Comparison of ENCODE assay signal across 10 cellular contexts in the genomic region with DNA sequence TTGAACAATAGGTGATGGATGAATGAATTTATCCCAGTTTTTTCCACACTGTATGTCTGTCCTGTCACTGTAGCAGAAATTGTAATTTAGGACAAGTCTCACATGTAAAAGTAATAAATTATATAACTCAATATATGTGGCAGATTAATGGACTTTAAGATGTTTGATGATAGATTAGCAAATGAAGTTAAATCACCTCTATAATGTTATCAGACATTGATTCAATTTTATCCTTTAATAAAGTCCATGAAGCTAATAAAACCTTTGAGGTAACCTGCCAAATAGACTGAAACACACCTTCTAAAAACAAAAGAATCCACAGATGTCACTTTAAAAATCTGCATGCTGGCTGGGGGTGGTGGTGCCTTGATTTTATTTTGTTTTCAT.
DNase-seq lines count a peak whose midpoint lies in the region; ATAC-seq and TF ChIP-seq lines count a peak whose summit lies in the region.
"Had no signal": no experiment of that assay in that cellular context is flagged by ENCODE, and none has a peak within 500 bp of the region (broad histone marks: within the 10 kb centered on the region; RNA-seq: fewer than 3 reads in every experiment).

No MANE protein-coding gene starts in this region.

- no peak overlapping the region for H4K8ac ChIP-seq in mesendoderm (ENCODE audit: low read depth, low read length)

- peaks cover 49% of the 10 kb centered on the region for H3K4me1 Mint-ChIP-seq in activated CD8-positive, alpha-beta T cell treated with anti-CD3 and anti-CD28 coated beads for 36 hours (ENCODE audit: low read depth)

- no peak overlapping the region for H3K56ac ChIP-seq in mesendoderm (ENCODE audit: low read length)

- H3K27me3 ChIP-seq in left ventricle myocardium inferior (ENCODE audit: low read depth) (no peaks in the 10 kb centered on the region), mesendoderm (ENCODE audit: insufficient read depth, low read length, poor library complexity) (no peaks in the 10 kb centered on the region), vagina (no peaks in the 10 kb centered on the region)

- H3K4me3 Mint-ChIP-seq in activated CD8-positive, alpha-beta T cell treated with anti-CD3 and anti-CD28 coated beads for 36 hours = peak overlapping the region; percentile 71

- H4K5ac ChIP-seq in mesendoderm (ENCODE audit: low read length) = no peak overlapping the region

- no peak overlapping the region for H3K23ac ChIP-seq in mesendoderm (ENCODE audit: low read length)

- intact Hi-C loops in left ventricle myocardium inferior (cut with micrococcal nuclease) (no loop called here), cardiac septum (cut with DNase I) (no loop called here), vagina (cut with DNase I) (no loop called here)
- intact Hi-C loops in activated CD8-positive, alpha-beta T cell treated with anti-CD3 and anti-CD28 coated beads for 36 hours (cut with micrococcal nuclease) = loop anchor here (2.0 kb wide), 1 partner anchor 55 kb away; no protein-coding TSS in a partner anchor

- ATAC-seq in activated CD8-positive, alpha-beta T cell treated with anti-CD3 and anti-CD28 coated beads for 36 hours = no peak

- no peaks in the 10 kb centered on the region for H3K27me3 Mint-ChIP-seq in activated CD8-positive, alpha-beta T cell treated with anti-CD3 and anti-CD28 coated beads for 36 hours

- no peak for TF ChIP-seq CTCF in left ventricle myocardium inferior (IDR thresholded peaks at IDR 0.05; ENCODE audit: borderline replicate concordance)
- no peak for TF ChIP-seq CTCF in activated CD8-positive, alpha-beta T cell treated with anti-CD3 and anti-CD28 coated beads for 36 hours (IDR thresholded peaks at IDR 0.05)
- TF ChIP-seq CTCF in vagina (IDR thresholded peaks at IDR 0.05) = no peak

- no peak overlapping the region for H3K4ac ChIP-seq in mesendoderm (ENCODE audit: low read depth, low read length)

- no peak overlapping the region for H2BK120ac ChIP-seq in mesendoderm (ENCODE audit: low read depth, low read length)

- H3K4me3 ChIP-seq in left ventricle myocardium inferior (no peak overlapping the region), mesendoderm (ENCODE audit: low read length) (no peak overlapping the region), vagina (no peak overlapping the region)

- H3K36me3 ChIP-seq in left ventricle myocardium inferior (peaks cover 17% of the 10 kb centered on the region), mesendoderm (ENCODE audit: control insufficient read depth, insufficient read depth, low read length) (no peaks in the 10 kb centered on the region), vagina (peaks cover 0 to 10% of the 10 kb centered on the region in 2 donors)

- DNase-seq in left ventricle myocardium inferior = no peak
- no peak for DNase-seq in cardiac septum (ENCODE audit: low spot score)
- DNase-seq in activated CD8-positive, alpha-beta T cell treated with anti-CD3 and anti-CD28 coated beads for 36 hours = no peak
- no peak for DNase-seq in mesendoderm
- no peak for DNase-seq in vagina (ENCODE audit: extremely low spot score in 2 of 2)
- DNase-seq in midbrain (lab: John Stamatoyannopoulos, UW) = no peak
- no peak for DNase-seq in NCI-H510A treated with DMSO at 0.1 percent for 48 hours (lab: John Stamatoyannopoulos, UW)
- no peak for DNase-seq in DMS153 treated with DMSO at 0.1 percent for 48 hours (lab: John Stamatoyannopoulos, UW; ENCODE audit: unreplicated experiment)
- DNase-seq: NCI-H345 had no signal

- peaks cover 78% of the 10 kb centered on the region for H3K4me1 ChIP-seq in left ventricle myocardium inferior
- peaks cover 3% of the 10 kb centered on the region for H3K4me1 ChIP-seq in mesendoderm (ENCODE audit: control insufficient read depth, low read depth, low read length)
- peaks cover 26% of the 10 kb centered on the region for H3K4me1 ChIP-seq in vagina

- peaks cover 17% of the 10 kb centered on the region for H3K36me3 Mint-ChIP-seq in activated CD8-positive, alpha-beta T cell treated with anti-CD3 and anti-CD28 coated beads for 36 hours (ENCODE audit: low read depth)

- H3K27ac Mint-ChIP-seq in activated CD8-positive, alpha-beta T cell treated with anti-CD3 and anti-CD28 coated beads for 36 hours = peak overlapping the region; percentile 93

- POLR2A ChIA-PET in activated CD8-positive, alpha-beta T cell treated with anti-CD3 and anti-CD28 coated beads for 36 hours (lab: Charles Lee) = interaction anchor here (0.6 to 4.0 kb wide), 11 partner anchors 9 to 89 kb away, joined by 3 to 36 read pairs (median 9); no protein-coding TSS in a partner anchor

- no peak overlapping the region for H2BK15ac ChIP-seq in mesendoderm (replicated peaks; ENCODE audit: low read depth)

- no peak for TF ChIP-seq POLR2A in vagina (IDR thresholded peaks at IDR 0.05)

- no peak overlapping the region for H3K4me2 ChIP-seq in mesendoderm (ENCODE audit: low read length)

- H3K79me1 ChIP-seq in mesendoderm (ENCODE audit: low read length) = no peaks in the 10 kb centered on the region

- H2BK5ac ChIP-seq in mesendoderm (ENCODE audit: low read length) = no peak overlapping the region

- no peak overlapping the region for H2AK5ac ChIP-seq in mesendoderm (ENCODE audit: low read length)

- H3K9me3 Mint-ChIP-seq in activated CD8-positive, alpha-beta T cell treated with anti-CD3 and anti-CD28 coated beads for 36 hours = no peaks in the 10 kb centered on the region

- H3K18ac ChIP-seq in mesendoderm (ENCODE audit: low read length) = peak overlapping the region; percentile 5

- no peaks in the 10 kb centered on the region for H3K79me2 ChIP-seq in mesendoderm (ENCODE audit: control insufficient read depth, insufficient read depth, low read length)

- no peaks in the 10 kb centered on the region for H3K9me3 ChIP-seq in left ventricle myocardium inferior (replicated peaks)
- no peaks in the 10 kb centered on the region for H3K9me3 ChIP-seq in vagina

- H3K27ac ChIP-seq in left ventricle myocardium inferior (replicated peaks) (peak overlapping the region; percentile 74), mesendoderm (ENCODE audit: low read depth, low read length) (no peak overlapping the region), vagina (peak overlapping the region; percentile 55)
- H3K27ac ChIP-seq: C4-2B had no signal

- no peak overlapping the region for H3K9ac ChIP-seq in mesendoderm (ENCODE audit: low read length)

- CTCF ChIA-PET in activated CD8-positive, alpha-beta T cell treated with anti-CD3 and anti-CD28 coated beads for 36 hours (lab: Charles Lee) = interaction anchor here (0.6 to 2.7 kb wide), 9 partner anchors 13 to 226 kb away, joined by 3 to 16 read pairs (median 4); no protein-coding TSS in a partner anchor
